ENCODE assay signal across 8 cellular contexts in the genomic region with DNA sequence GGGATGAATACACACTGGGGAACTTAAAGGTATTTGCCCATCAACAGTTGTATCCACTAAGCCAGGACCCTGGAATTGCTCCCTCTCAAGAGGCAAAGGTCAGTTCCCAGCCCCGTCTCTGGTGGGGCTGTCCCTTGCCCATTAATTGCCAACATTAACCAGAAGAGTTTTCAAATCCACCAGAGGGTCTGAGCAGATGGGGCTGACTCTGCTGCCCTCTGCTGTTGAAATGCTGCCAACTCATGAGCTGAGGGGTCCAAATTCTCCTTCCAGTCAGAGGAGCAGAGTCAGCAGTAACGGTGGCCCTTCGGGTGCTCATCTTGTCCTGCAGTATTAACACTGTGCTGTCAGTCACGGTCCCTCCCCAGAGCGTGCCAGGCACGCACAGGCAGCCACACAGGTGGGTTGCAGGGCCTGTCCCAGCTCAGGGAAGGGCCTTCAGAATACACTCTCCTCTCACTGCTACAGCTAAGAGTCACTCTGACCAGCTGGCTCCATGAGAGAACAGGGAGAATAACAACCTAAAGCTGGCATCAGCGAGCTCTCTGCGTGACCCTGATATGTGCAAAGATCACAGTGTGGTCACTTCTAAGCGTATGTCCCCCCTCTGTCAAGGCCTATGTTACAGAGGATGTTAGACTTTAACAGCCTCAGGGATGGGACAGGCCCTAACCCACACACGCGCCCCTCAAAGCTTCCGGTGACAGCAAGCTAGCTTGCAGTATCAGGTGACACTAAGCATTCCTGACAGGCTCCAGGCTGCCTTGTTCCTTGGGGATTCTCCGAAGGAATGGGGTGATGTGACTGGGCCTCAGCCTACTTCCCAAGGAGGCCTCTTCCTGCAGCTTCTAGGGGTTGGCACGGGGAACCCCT. TPM values are rescaled to one million over a fixed set of nuclear protein-coding genes. Genes with fewer than 3 reads are reported as not detected.
A peak's percentile ranks its signal among the peaks of the same experiment; 100 is the strongest.
DNase-seq lines count a peak whose midpoint lies in the region; ATAC-seq and TF ChIP-seq lines count a peak whose summit lies in the region.

No MANE protein-coding gene starts in this region.

- H3K4me1 ChIP-seq in BE2C = peaks cover 21% of the 10 kb centered on the region

- H3K4me3 ChIP-seq in BE2C (ENCODE audit: low read depth, low read length) = no peak overlapping the region

- peak; percentile 80 for DNase-seq in BE2C
- DNase-seq in NCI-H2171 (lab: John Stamatoyannopoulos, UW) = peak; percentile 48
- peak; percentile 66 for DNase-seq in activated CD4-positive, CD25-positive, alpha-beta regulatory T cell treated with anti-CD3 and anti-CD28 coated beads, Interleukin-2, amount 50 U/mL, for 72 hours
- peak; percentile 90 for DNase-seq in cerebellum (ENCODE audit: low spot score)
- peak in 1 of 2 donors; percentile 69 for DNase-seq in left colon
- DNase-seq in stimulated activated CD4-positive, alpha-beta T cell treated with anti-CD3 and anti-CD28 coated beads, Interleukin-4, amount 100 ng/mL, for 48 hours (ENCODE audit: low read depth in 2 of 2) = peak; percentile 51 to 58
- no peak for DNase-seq in middle frontal gyrus (ENCODE audit: extremely low spot score, low spot score)

- ATAC-seq in GM21737 (IDR thresholded peaks at IDR 0.05; ENCODE audit: unreplicated experiment) (peak; percentile 54), left colon (peak; percentile 65)

- H3K36me3 ChIP-seq in BE2C = no peaks in the 10 kb centered on the region; the same call in 1 of the 2 replicates

- no peaks in the 10 kb centered on the region for H3K9me3 ChIP-seq in BE2C

- intact Hi-C loops in left colon (cut with DNase I, micrococcal nuclease) = no loop called here

- H3K27me3 ChIP-seq in BE2C = no peaks in the 10 kb centered on the region

- peak; percentile 98 for TF ChIP-seq CTCF in BE2C (IDR thresholded peaks at IDR 0.05; ENCODE audit: low read depth, low read length)

RNA-seq across cellular contexts. Expression of gene SPTBN5, which starts 10.9 kb away (rescaled TPM):
- polyA plus RNA-seq in BE2C (2012; ENCODE audit: insufficient read depth, insufficient read length, low read depth) = 1.7 TPM
- 1.3 TPM for total RNA-seq in cerebellum
- total RNA-seq in left colon = 1 to 10 TPM in 1 of 2 donors, under 1 TPM in 1; 0.64 to 1.4 TPM
